In the genomic region with DNA sequence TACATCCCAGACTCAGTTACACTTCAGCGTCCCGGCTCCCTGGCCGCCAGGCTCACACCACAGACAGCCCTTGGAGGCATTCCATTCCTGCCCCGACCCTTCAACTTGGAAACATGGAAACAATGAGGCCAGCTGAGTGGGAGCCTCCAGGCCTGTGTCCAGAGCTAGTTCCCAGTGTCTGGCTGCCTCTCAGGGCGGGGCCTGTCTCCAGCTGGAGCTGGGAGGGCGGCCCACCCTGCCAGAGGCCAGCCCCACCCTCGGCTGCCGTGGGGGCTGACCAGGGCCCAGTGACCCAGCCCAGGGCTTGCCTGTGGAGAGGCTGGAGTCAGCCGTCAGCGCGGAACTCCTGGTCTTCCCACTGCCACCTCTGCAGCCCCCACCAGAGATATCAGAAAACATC, we compare ENCODE assay signal across 10 cellular contexts. TPM values are rescaled to one million over a fixed set of nuclear protein-coding genes. Genes with fewer than 3 reads are reported as not detected.
DNase-seq lines count a peak whose midpoint lies in the region; ATAC-seq and TF ChIP-seq lines count a peak whose summit lies in the region.
"Had no signal": no experiment of that assay in that cellular context is flagged by ENCODE, and none has a peak within 500 bp of the region (broad histone marks: within the 10 kb centered on the region; RNA-seq: fewer than 3 reads in every experiment).

No MANE protein-coding gene starts in this region.

- peaks cover 4% of the 10 kb centered on the region for H3K4me1 Mint-ChIP-seq in mesothelial cell of epicardium

- TF ChIP-seq POLR2A in Peyer's patch (IDR thresholded peaks at IDR 0.05): no peak
- no peak for TF ChIP-seq POLR2A in suprapubic skin (IDR thresholded peaks at IDR 0.05)

- TF ChIP-seq EP300 in suprapubic skin (IDR thresholded peaks at IDR 0.05): no peak

- H3K27ac Mint-ChIP-seq in mesothelial cell of epicardium: peak overlapping the region; percentile 82

- no peak for ATAC-seq in GM21528 (IDR thresholded peaks at IDR 0.05; ENCODE audit: low FRiP score, unreplicated experiment)

- peak overlapping the region; percentile 30 to 81 (median 70) for H3K27ac ChIP-seq in Peyer's patch
- H3K27ac ChIP-seq in suprapubic skin: peak overlapping the region; percentile 45

- H3K9me3 Mint-ChIP-seq in mesothelial cell of epicardium: no peaks in the 10 kb centered on the region
- H3K9me3 Mint-ChIP-seq: immature natural killer cell had no signal

- no peaks in the 10 kb centered on the region for H3K9me3 ChIP-seq in Peyer's patch
- no peaks in the 10 kb centered on the region for H3K9me3 ChIP-seq in suprapubic skin

- TF ChIP-seq CTCF in Peyer's patch (IDR thresholded peaks at IDR 0.05): no peak
- TF ChIP-seq CTCF in fibroblast of mammary gland (conservative IDR thresholded peaks at IDR 0.05; ENCODE audit: control insufficient read depth, insufficient read depth, low read depth, low read length): no peak
- no peak for TF ChIP-seq CTCF in mesothelial cell of epicardium (IDR thresholded peaks at IDR 0.05; ENCODE audit: unreplicated experiment)
- no peak for TF ChIP-seq CTCF in suprapubic skin (IDR thresholded peaks at IDR 0.05)
- TF ChIP-seq CTCF in GM10248 (IDR thresholded peaks at IDR 0.05; ENCODE audit: control extremely low read depth, extremely low read depth, low read depth, missing control alignments): no peak

- H3K4me3 Mint-ChIP-seq in mesothelial cell of epicardium: no peak overlapping the region
- H3K4me3 Mint-ChIP-seq: immature natural killer cell had no signal

- 14% methylated on average over 7 of the region's 11 CpGs for WGBS in suprapubic skin

- POLR2A ChIA-PET in GM10248 (lab: Yijun Ruan, JAX): no interaction called here

- DNase-seq in Peyer's patch: peak in 2 of 3 donors; percentile 59 to 67
- DNase-seq in fibroblast of mammary gland (ENCODE audit: low read depth): peak; percentile 92
- DNase-seq in mesothelial cell of epicardium (ENCODE audit: low spot score in 2 of 2, unreplicated experiment in 2 of 2): no peak
- peak; percentile 85 for DNase-seq in suprapubic skin (ENCODE audit: low spot score in 2 of 2)
- no peak for DNase-seq in GM10248 (ENCODE audit: extremely low spot score)
- no peak for DNase-seq in middle frontal gyrus (ENCODE audit: extremely low spot score, low spot score)
- DNase-seq in NCI-H1092 (lab: John Stamatoyannopoulos, UW): no peak
- DNase-seq: immature natural killer cell; stimulated activated CD4-positive, alpha-beta T cell treated with anti-CD3 and anti-CD28 coated beads, Interleukin-4, amount 100 ng/mL, for 4 hours had no signal

- H3K36me3 Mint-ChIP-seq in mesothelial cell of epicardium: peaks cover 2% of the 10 kb centered on the region

- H3K4me1 ChIP-seq in Peyer's patch (peaks cover 0 to 59% (median 4%) of the 10 kb centered on the region in 4 donors), suprapubic skin (peaks cover 68% of the 10 kb centered on the region)

- CTCF ChIA-PET in GM10248 (lab: Yijun Ruan, JAX): no interaction called here

- H3K27me3 Mint-ChIP-seq in mesothelial cell of epicardium (ENCODE audit: low read depth): no peaks in the 10 kb centered on the region

- H3K27me3 ChIP-seq in Peyer's patch (no peaks in the 10 kb centered on the region), suprapubic skin (no peaks in the 10 kb centered on the region)

- H3K36me3 ChIP-seq in Peyer's patch (peaks cover 0 to 31% (median 0%) of the 10 kb centered on the region in 3 donors), suprapubic skin (peaks cover 34% of the 10 kb centered on the region)

- H3K4me3 ChIP-seq in Peyer's patch (no peak overlapping the region), fibroblast of mammary gland (ENCODE audit: control insufficient read depth, low read depth, low read length) (no peak overlapping the region), suprapubic skin (no peak overlapping the region)

RNA-seq across cellular contexts. Expression of a gene that starts 37.4 kb away (rescaled TPM):
- total RNA-seq in Peyer's patch (100 to 1,000 TPM in 3 of 4 donors, 10 to 100 TPM in 1; 64.3 to 519 (median 165) TPM), mesothelial cell of epicardium (44.0 to 58.7 TPM (median 56.4 TPM) in 3 replicates), suprapubic skin (10 to 100 TPM; 22.5 to 52.3 (median 31.8) TPM)

RNA-seq across cellular contexts. Expression of a gene that starts 39.1 kb away (rescaled TPM):
- total RNA-seq in Peyer's patch (100 to 1,000 TPM; 245 to 371 (median 288) TPM), mesothelial cell of epicardium (186 to 194 TPM (median 192 TPM) in 3 replicates), suprapubic skin (100 to 1,000 TPM; 145 to 255 (median 181) TPM)

Comparison
In these comparisons a context has a peak if more than half of its experiments do, and no peak if none do; other contexts are left out.
1. DNase-seq: peak in Peyer's patch (2 of 3), fibroblast of mammary gland (single experiment) and suprapubic skin (2 of 2); none in mesothelial cell of epicardium (0 of 2), GM10248 (single experiment), middle frontal gyrus (single experiment) and NCI-H1092 (single experiment).